24 cellular contexts compared by ENCODE assay signal in the genomic region with DNA sequence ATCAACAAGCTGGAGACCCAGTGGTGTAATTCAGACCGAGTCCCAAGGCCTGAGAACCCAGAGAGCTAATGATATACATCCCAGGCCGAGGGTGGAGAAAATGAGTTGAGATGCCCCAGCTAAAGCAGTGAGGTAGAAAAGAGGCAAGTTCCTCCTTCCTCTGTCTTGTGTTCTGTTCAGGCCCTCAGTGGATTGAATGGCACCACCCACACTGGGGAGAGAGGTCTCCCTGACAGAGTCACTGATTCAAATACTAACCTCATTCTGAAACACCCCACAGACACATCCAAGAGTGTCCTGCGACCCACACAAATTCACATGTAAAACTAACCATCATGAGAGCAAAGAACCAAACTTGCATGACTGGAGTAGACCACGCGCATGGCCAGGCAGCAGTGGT.
DNase-seq lines count a peak whose midpoint lies in the region; ATAC-seq and TF ChIP-seq lines count a peak whose summit lies in the region.
"Had no signal": no experiment of that assay in that cellular context is flagged by ENCODE, and none has a peak within 500 bp of the region (broad histone marks: within the 10 kb centered on the region; RNA-seq: fewer than 3 reads in every experiment).

No MANE protein-coding gene starts in this region.

- H3K27me3 ChIP-seq in SU-DHL-6 (ENCODE audit: low read length) (no peaks in the 10 kb centered on the region), lower lobe of right lung (ENCODE audit: low read depth) (no peaks in the 10 kb centered on the region)

- peak; percentile 14 for DNase-seq in activated CD4-positive, alpha-beta memory T cell treated with anti-CD3 and anti-CD28 coated beads for 36 hours
- no peak for DNase-seq in activated CD4-positive, alpha-beta memory T cell treated with anti-CD3 and anti-CD28 coated beads, Interleukin-2, amount 10 ng/mL, durations not matched to agents 7 days and 5 days
- peak; percentile 12 for DNase-seq in islet precursor cell
- peak; percentile 32 for DNase-seq in stimulated activated naive B cell treated with anti-CD40 and anti-IgM and Interleukin-4, amounts not matched to agents 10 μg/mL and 1 μg/mL and 100 μg/mL, for 72 hours
- DNase-seq in DMS53 (lab: John Stamatoyannopoulos, UW), result no peak
- no peak for DNase-seq in lower lobe of right lung
- no peak for DNase-seq in activated naive CD4-positive, alpha-beta T cell (lab: John Stamatoyannopoulos, UW)
- DNase-seq: AML-193; CD4-positive, CD25-positive, alpha-beta regulatory T cell; COR-L47; DMS 273 treated with DMSO at 0.1 percent for 48 hours; GF-D8; HFFc6; NCI-H1436; NCI-H1930; NCI-H226; NCI-H524; NCI-H82; PC-3 had no signal

- intact Hi-C loops in activated CD4-positive, alpha-beta memory T cell treated with anti-CD3 and anti-CD28 coated beads for 36 hours (cut with micrococcal nuclease), result no loop called here
- intact Hi-C loops in lower lobe of right lung (cut with DNase I), result no loop called here

- ATAC-seq in stimulated activated naive B cell treated with anti-CD40 and anti-IgM and Interleukin-4, amounts not matched to agents 10 μg/mL and 1 μg/mL and 100 μg/mL, for 72 hours (replicated peaks), result peak; percentile 86 to 91
- no peak for ATAC-seq in lower lobe of right lung
- ATAC-seq: GM12878, PC-3 had no signal

- H2AFZ ChIP-seq in SU-DHL-6 (ENCODE audit: low read depth, low read length, severe bottlenecking), result no peak overlapping the region

- H3K4me1 Mint-ChIP-seq in activated CD4-positive, alpha-beta memory T cell treated with anti-CD3 and anti-CD28 coated beads for 36 hours (ENCODE audit: low read depth), result peaks cover 2% of the 10 kb centered on the region
- peaks cover 5% of the 10 kb centered on the region for H3K4me1 Mint-ChIP-seq in activated CD4-positive, alpha-beta memory T cell treated with anti-CD3 and anti-CD28 coated beads, Interleukin-2, amount 10 ng/mL, durations not matched to agents 7 days and 5 days
- peaks cover 16 to 37% of the 10 kb centered on the region in 2 donors for H3K4me1 Mint-ChIP-seq in stimulated activated naive B cell treated with anti-CD40 and anti-IgM and Interleukin-4, amounts not matched to agents 10 μg/mL and 1 μg/mL and 100 μg/mL, for 72 hours
- H3K4me1 Mint-ChIP-seq: CD4-positive, CD25-positive, alpha-beta regulatory T cell had no signal

- no peaks in the 10 kb centered on the region for H3K79me2 ChIP-seq in SU-DHL-6 (ENCODE audit: insufficient read depth, low read length)

- H3K4me3 Mint-ChIP-seq in activated CD4-positive, alpha-beta memory T cell treated with anti-CD3 and anti-CD28 coated beads for 36 hours, result no peak overlapping the region
- H3K4me3 Mint-ChIP-seq in activated CD4-positive, alpha-beta memory T cell treated with anti-CD3 and anti-CD28 coated beads, Interleukin-2, amount 10 ng/mL, durations not matched to agents 7 days and 5 days, result no peak overlapping the region
- H3K4me3 Mint-ChIP-seq in stimulated activated naive B cell treated with anti-CD40 and anti-IgM and Interleukin-4, amounts not matched to agents 10 μg/mL and 1 μg/mL and 100 μg/mL, for 72 hours, result no peak overlapping the region
- H3K4me3 Mint-ChIP-seq: CD4-positive, CD25-positive, alpha-beta regulatory T cell; HFFc6 had no signal

- H3K9me3 Mint-ChIP-seq in activated CD4-positive, alpha-beta memory T cell treated with anti-CD3 and anti-CD28 coated beads for 36 hours, result no peaks in the 10 kb centered on the region
- no peaks in the 10 kb centered on the region for H3K9me3 Mint-ChIP-seq in activated CD4-positive, alpha-beta memory T cell treated with anti-CD3 and anti-CD28 coated beads, Interleukin-2, amount 10 ng/mL, durations not matched to agents 7 days and 5 days
- no peaks in the 10 kb centered on the region for H3K9me3 Mint-ChIP-seq in stimulated activated naive B cell treated with anti-CD40 and anti-IgM and Interleukin-4, amounts not matched to agents 10 μg/mL and 1 μg/mL and 100 μg/mL, for 72 hours
- H3K9me3 Mint-ChIP-seq: CD4-positive, CD25-positive, alpha-beta regulatory T cell; HFFc6 had no signal

- no peak overlapping the region for H3K4me2 ChIP-seq in SU-DHL-6 (ENCODE audit: low read depth, low read length, poor library complexity, severe bottlenecking)

- peaks cover 20% of the 10 kb centered on the region for H3K4me1 ChIP-seq in lower lobe of right lung

- TF ChIP-seq CTCF in SU-DHL-6 (IDR thresholded peaks at IDR 0.05; ENCODE audit: insufficient read depth, low read length, poor library complexity, severe bottlenecking) (no peak), lower lobe of right lung (IDR thresholded peaks at IDR 0.05) (no peak)

- H3K36me3 ChIP-seq in SU-DHL-6 (ENCODE audit: low read length) (no peaks in the 10 kb centered on the region), lower lobe of right lung (no peaks in the 10 kb centered on the region)

- H3F3A ChIP-seq in SU-DHL-6 (ENCODE audit: insufficient read depth), result peaks cover 8% of the 10 kb centered on the region

- H3K36me3 Mint-ChIP-seq in activated CD4-positive, alpha-beta memory T cell treated with anti-CD3 and anti-CD28 coated beads for 36 hours, result no peaks in the 10 kb centered on the region
- no peaks in the 10 kb centered on the region for H3K36me3 Mint-ChIP-seq in activated CD4-positive, alpha-beta memory T cell treated with anti-CD3 and anti-CD28 coated beads, Interleukin-2, amount 10 ng/mL, durations not matched to agents 7 days and 5 days (ENCODE audit: low read depth)
- H3K36me3 Mint-ChIP-seq in stimulated activated naive B cell treated with anti-CD40 and anti-IgM and Interleukin-4, amounts not matched to agents 10 μg/mL and 1 μg/mL and 100 μg/mL, for 72 hours, result no peaks in the 10 kb centered on the region
- H3K36me3 Mint-ChIP-seq: CD4-positive, CD25-positive, alpha-beta regulatory T cell had no signal

- H4K20me1 ChIP-seq in SU-DHL-6 (ENCODE audit: low read depth, low read length), result no peaks in the 10 kb centered on the region

- H3K9me3 ChIP-seq in SU-DHL-6 (ENCODE audit: insufficient read depth, low read length), result no peaks in the 10 kb centered on the region; the same call in 1 of the 2 replicates
- no peaks in the 10 kb centered on the region for H3K9me3 ChIP-seq in lower lobe of right lung

- POLR2A ChIA-PET in activated CD4-positive, alpha-beta memory T cell treated with anti-CD3 and anti-CD28 coated beads for 36 hours (lab: Charles Lee), result no interaction called here
- POLR2A ChIA-PET in activated CD4-positive, alpha-beta memory T cell treated with anti-CD3 and anti-CD28 coated beads, Interleukin-2, amount 10 ng/mL, durations not matched to agents 7 days and 5 days (lab: Charles Lee), result no interaction called here

- H3K9ac ChIP-seq in SU-DHL-6 (ENCODE audit: low read length), result no peak overlapping the region

- H3K27ac ChIP-seq in SU-DHL-6 (ENCODE audit: low read depth, low read length) (peak overlapping the region; percentile 88; the same call in 1 of the 2 replicates), lower lobe of right lung (no peak overlapping the region)
- H3K27ac ChIP-seq: 22Rv1, HL-60, RWPE1 had no signal

- no peak overlapping the region for H3K4me3 ChIP-seq in SU-DHL-6 (ENCODE audit: insufficient read depth, low read length, poor library complexity, severe bottlenecking)
- no peak overlapping the region for H3K4me3 ChIP-seq in lower lobe of right lung
- H3K4me3 ChIP-seq: GM12878 had no signal

- no peaks in the 10 kb centered on the region for H3K9me2 ChIP-seq in SU-DHL-6 (replicated peaks; ENCODE audit: insufficient read depth, low read length)

- H3K27ac Mint-ChIP-seq in activated CD4-positive, alpha-beta memory T cell treated with anti-CD3 and anti-CD28 coated beads for 36 hours, result no peak overlapping the region
- H3K27ac Mint-ChIP-seq in activated CD4-positive, alpha-beta memory T cell treated with anti-CD3 and anti-CD28 coated beads, Interleukin-2, amount 10 ng/mL, durations not matched to agents 7 days and 5 days, result no peak overlapping the region
- peak overlapping the region; percentile 2 for H3K27ac Mint-ChIP-seq in stimulated activated naive B cell treated with anti-CD40 and anti-IgM and Interleukin-4, amounts not matched to agents 10 μg/mL and 1 μg/mL and 100 μg/mL, for 72 hours
- H3K27ac Mint-ChIP-seq: CD4-positive, CD25-positive, alpha-beta regulatory T cell; HFFc6 had no signal

- H3K27me3 Mint-ChIP-seq in activated CD4-positive, alpha-beta memory T cell treated with anti-CD3 and anti-CD28 coated beads for 36 hours, result peaks cover 11% of the 10 kb centered on the region
- H3K27me3 Mint-ChIP-seq in activated CD4-positive, alpha-beta memory T cell treated with anti-CD3 and anti-CD28 coated beads, Interleukin-2, amount 10 ng/mL, durations not matched to agents 7 days and 5 days, result peaks cover 11% of the 10 kb centered on the region
- no peaks in the 10 kb centered on the region for H3K27me3 Mint-ChIP-seq in stimulated activated naive B cell treated with anti-CD40 and anti-IgM and Interleukin-4, amounts not matched to agents 10 μg/mL and 1 μg/mL and 100 μg/mL, for 72 hours
- H3K27me3 Mint-ChIP-seq: CD4-positive, CD25-positive, alpha-beta regulatory T cell had no signal

- CTCF ChIA-PET in activated CD4-positive, alpha-beta memory T cell treated with anti-CD3 and anti-CD28 coated beads for 36 hours (lab: Charles Lee), result interaction anchor here (0.6 kb wide), 1 partner anchor 33 kb away, joined by 3 read pairs; no protein-coding TSS in a partner anchor
- CTCF ChIA-PET in activated CD4-positive, alpha-beta memory T cell treated with anti-CD3 and anti-CD28 coated beads, Interleukin-2, amount 10 ng/mL, durations not matched to agents 7 days and 5 days (lab: Charles Lee), result no interaction called here

Comparison
In these comparisons a context has a peak if more than half of its experiments do, and no peak if none do; other contexts are left out.
1. DNase-seq: peak in activated CD4-positive, alpha-beta memory T cell treated with anti-CD3 and anti-CD28 coated beads for 36 hours (single experiment), islet precursor cell (single experiment) and stimulated activated naive B cell treated with anti-CD40 and anti-IgM and Interleukin-4, amounts not matched to agents 10 μg/mL and 1 μg/mL and 100 μg/mL, for 72 hours (single experiment); none in activated CD4-positive, alpha-beta memory T cell treated with anti-CD3 and anti-CD28 coated beads, Interleukin-2, amount 10 ng/mL, durations not matched to agents 7 days and 5 days (single experiment), DMS53 (single experiment), lower lobe of right lung (single experiment) and activated naive CD4-positive, alpha-beta T cell (0 of 4).
2. ATAC-seq: peak in stimulated activated naive B cell treated with anti-CD40 and anti-IgM and Interleukin-4, amounts not matched to agents 10 μg/mL and 1 μg/mL and 100 μg/mL, for 72 hours (2 of 2); none in lower lobe of right lung (0 of 2).